1 cellular context compared by ENCODE assay signal in the genomic region with DNA sequence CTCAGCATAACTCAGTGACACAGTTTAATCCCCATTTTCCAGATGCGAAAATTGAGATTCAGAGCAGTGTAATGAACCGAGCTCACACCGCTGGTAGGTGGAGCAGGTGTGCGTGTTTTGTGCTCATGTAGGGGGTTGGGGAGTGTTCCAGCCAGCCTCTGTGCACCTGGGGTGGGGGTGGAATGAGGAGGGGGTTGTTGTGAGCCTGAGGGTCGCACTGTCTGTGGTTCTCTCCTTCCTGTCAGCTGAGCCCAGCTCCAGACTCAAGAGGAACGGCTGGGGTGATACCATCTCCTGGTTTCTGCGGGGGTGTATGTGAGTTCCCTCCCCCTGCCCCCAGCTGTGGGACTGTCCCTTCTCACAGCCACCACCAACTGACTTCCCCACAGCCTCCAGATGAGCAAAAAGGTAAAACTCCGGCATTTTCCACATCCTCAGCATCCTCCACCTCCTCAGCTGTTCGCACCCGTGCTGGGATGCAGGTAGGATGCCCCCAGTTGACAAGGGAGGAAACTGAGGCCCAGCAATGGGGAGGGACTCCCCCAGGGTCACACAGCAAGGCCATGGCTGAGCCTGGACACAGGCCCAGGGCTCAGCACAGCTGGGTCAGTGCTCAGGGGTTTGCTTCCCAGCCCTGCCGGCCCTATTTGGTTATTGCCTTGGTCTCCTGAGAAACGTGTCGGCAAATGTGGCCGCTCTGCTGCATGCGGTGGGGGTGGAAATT.
TF ChIP-seq lines count a peak whose summit lies in the region.

No MANE protein-coding gene starts in this region.

TF ChIP-seq in K562, 482 proteins besides CTCF, POLR2A, EP300 and RAD21 (continued from another document and continues in another):
- TF ChIP-seq CREB3 (tag; conservative IDR thresholded peaks at IDR 0.05; ENCODE audit: low read depth) (no peak), CREBBP (IDR thresholded peaks at IDR 0.05; ENCODE audit: low read depth, low read length) (no peak), SOX6 (IDR thresholded peaks at IDR 0.05) (0 out of 2 replicates have a peak, but pooled peaks have one; percentile 20), ZNF408 (CRISPR knock-in tag; IDR thresholded peaks at IDR 0.05; ENCODE audit: low read depth) (no peak), CREB1 (IDR thresholded peaks at IDR 0.05) (no peak), CREB1 (CRISPR knock-in tag; IDR thresholded peaks at IDR 0.05) (no peak), TEAD4 (IDR thresholded peaks at IDR 0.05; ENCODE audit: low read length) (0 out of 2 replicates have a peak, but pooled peaks have one; percentile 7), TEAD4 (CRISPR knock-in tag; IDR thresholded peaks at IDR 0.05; ENCODE audit: borderline replicate concordance) (no peak), ATF1 (CRISPR knock-in tag; IDR thresholded peaks at IDR 0.05) (no peak), ATF1 (tag; IDR thresholded peaks at IDR 0.05) (no peak), BRD9 (IDR thresholded peaks at IDR 0.05; ENCODE audit: low read depth, partially characterized antibody) (no peak), PHF8 (IDR thresholded peaks at IDR 0.05; ENCODE audit: borderline replicate concordance, low read length) (peak; percentile 32; the same call in 1 of the 2 replicates), SIX5 (IDR thresholded peaks at IDR 0.05; ENCODE audit: borderline replicate concordance in 1 of 2, insufficient read depth in 1 of 2, low read depth in 1 of 2, low read length in 2 of 2) (peak in 1 of 2 experiments; percentile 22; a peak in 1 of 4 replicates), E2F4 (CRISPR knock-in tag; IDR thresholded peaks at IDR 0.05; ENCODE audit: low read depth) (no peak), COPS2 (conservative IDR thresholded peaks at IDR 0.05) (no peak), BCOR (IDR thresholded peaks at IDR 0.05) (peak; percentile 94), NCOA4 (IDR thresholded peaks at IDR 0.05; ENCODE audit: partially characterized antibody) (no peak), PPARD (CRISPR knock-in tag; IDR thresholded peaks at IDR 0.05) (no peak), TCF7L2 (IDR thresholded peaks at IDR 0.05; ENCODE audit: low read depth, low read length) (peak; percentile 98), EP400 (IDR thresholded peaks at IDR 0.05) (no peak), NONO (IDR thresholded peaks at IDR 0.05; ENCODE audit: low read depth in 2 of 2, low read length in 1 of 2) (peak in 1 of 2 experiments; percentile 98; a peak in 2 of 4 replicates), RB1 (IDR thresholded peaks at IDR 0.05; ENCODE audit: low read depth) (0 out of 2 replicates have a peak, but pooled peaks have one; percentile 24), BCL6 (CRISPR knock-in tag; IDR thresholded peaks at IDR 0.05) (no peak), RBM39 (optimal IDR thresholded peaks at IDR 0.05; ENCODE audit: low read depth, low read length) (peak; percentile 90)
- TF ChIP-seq, protein P1, sequence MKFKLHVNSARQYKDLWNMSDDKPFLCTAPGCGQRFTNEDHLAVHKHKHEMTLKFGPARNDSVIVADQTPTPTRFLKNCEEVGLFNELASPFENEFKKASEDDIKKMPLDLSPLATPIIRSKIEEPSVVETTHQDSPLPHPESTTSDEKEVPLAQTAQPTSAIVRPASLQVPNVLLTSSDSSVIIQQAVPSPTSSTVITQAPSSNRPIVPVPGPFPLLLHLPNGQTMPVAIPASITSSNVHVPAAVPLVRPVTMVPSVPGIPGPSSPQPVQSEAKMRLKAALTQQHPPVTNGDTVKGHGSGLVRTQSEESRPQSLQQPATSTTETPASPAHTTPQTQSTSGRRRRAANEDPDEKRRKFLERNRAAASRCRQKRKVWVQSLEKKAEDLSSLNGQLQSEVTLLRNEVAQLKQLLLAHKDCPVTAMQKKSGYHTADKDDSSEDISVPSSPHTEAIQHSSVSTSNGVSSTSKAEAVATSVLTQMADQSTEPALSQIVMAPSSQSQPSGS (CRISPR knock-in tag; IDR thresholded peaks at IDR 0.05): no peak
- TF ChIP-seq, protein P2, sequence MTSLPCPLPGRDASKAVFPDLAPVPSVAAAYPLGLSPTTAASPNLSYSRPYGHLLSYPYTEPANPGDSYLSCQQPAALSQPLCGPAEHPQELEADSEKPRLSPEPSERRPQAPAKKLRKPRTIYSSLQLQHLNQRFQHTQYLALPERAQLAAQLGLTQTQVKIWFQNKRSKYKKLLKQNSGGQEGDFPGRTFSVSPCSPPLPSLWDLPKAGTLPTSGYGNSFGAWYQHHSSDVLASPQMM (CRISPR knock-in tag; IDR thresholded peaks at IDR 0.05): no peak
- TF ChIP-seq, protein P3, sequence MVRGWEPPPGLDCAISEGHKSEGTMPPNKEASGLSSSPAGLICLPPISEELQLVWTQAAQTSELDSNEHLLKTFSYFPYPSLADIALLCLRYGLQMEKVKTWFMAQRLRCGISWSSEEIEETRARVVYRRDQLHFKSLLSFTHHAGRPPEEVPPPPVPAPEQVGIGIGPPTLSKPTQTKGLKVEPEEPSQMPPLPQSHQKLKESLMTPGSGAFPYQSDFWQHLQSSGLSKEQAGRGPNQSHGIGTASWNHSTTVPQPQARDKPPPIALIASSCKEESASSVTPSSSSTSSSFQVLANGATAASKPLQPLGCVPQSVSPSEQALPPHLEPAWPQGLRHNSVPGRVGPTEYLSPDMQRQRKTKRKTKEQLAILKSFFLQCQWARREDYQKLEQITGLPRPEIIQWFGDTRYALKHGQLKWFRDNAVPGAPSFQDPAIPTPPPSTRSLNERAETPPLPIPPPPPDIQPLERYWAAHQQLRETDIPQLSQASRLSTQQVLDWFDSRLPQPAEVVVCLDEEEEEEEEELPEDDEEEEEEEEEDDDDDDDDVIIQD (CRISPR knock-in tag; IDR thresholded peaks at IDR 0.05): no peak
- TF ChIP-seq, protein P4, sequence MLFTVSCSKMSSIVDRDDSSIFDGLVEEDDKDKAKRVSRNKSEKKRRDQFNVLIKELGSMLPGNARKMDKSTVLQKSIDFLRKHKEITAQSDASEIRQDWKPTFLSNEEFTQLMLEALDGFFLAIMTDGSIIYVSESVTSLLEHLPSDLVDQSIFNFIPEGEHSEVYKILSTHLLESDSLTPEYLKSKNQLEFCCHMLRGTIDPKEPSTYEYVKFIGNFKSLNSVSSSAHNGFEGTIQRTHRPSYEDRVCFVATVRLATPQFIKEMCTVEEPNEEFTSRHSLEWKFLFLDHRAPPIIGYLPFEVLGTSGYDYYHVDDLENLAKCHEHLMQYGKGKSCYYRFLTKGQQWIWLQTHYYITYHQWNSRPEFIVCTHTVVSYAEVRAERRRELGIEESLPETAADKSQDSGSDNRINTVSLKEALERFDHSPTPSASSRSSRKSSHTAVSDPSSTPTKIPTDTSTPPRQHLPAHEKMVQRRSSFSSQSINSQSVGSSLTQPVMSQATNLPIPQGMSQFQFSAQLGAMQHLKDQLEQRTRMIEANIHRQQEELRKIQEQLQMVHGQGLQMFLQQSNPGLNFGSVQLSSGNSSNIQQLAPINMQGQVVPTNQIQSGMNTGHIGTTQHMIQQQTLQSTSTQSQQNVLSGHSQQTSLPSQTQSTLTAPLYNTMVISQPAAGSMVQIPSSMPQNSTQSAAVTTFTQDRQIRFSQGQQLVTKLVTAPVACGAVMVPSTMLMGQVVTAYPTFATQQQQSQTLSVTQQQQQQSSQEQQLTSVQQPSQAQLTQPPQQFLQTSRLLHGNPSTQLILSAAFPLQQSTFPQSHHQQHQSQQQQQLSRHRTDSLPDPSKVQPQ (CRISPR knock-in tag; IDR thresholded peaks at IDR 0.05; ENCODE audit: borderline replicate concordance): no peak
- TF ChIP-seq, protein P5, sequence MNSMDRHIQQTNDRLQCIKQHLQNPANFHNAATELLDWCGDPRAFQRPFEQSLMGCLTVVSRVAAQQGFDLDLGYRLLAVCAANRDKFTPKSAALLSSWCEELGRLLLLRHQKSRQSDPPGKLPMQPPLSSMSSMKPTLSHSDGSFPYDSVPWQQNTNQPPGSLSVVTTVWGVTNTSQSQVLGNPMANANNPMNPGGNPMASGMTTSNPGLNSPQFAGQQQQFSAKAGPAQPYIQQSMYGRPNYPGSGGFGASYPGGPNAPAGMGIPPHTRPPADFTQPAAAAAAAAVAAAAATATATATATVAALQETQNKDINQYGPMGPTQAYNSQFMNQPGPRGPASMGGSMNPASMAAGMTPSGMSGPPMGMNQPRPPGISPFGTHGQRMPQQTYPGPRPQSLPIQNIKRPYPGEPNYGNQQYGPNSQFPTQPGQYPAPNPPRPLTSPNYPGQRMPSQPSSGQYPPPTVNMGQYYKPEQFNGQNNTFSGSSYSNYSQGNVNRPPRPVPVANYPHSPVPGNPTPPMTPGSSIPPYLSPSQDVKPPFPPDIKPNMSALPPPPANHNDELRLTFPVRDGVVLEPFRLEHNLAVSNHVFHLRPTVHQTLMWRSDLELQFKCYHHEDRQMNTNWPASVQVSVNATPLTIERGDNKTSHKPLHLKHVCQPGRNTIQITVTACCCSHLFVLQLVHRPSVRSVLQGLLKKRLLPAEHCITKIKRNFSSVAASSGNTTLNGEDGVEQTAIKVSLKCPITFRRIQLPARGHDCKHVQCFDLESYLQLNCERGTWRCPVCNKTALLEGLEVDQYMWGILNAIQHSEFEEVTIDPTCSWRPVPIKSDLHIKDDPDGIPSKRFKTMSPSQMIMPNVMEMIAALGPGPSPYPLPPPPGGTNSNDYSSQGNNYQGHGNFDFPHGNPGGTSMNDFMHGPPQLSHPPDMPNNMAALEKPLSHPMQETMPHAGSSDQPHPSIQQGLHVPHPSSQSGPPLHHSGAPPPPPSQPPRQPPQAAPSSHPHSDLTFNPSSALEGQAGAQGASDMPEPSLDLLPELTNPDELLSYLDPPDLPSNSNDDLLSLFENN (IDR thresholded peaks at IDR 0.05; ENCODE audit: low read depth in 2 of 2, low read length in 2 of 2): 0 out of 4 replicates have a peak, but pooled peaks of 1 of the 2 experiments have one; percentile 18
- TF ChIP-seq, protein P6, sequence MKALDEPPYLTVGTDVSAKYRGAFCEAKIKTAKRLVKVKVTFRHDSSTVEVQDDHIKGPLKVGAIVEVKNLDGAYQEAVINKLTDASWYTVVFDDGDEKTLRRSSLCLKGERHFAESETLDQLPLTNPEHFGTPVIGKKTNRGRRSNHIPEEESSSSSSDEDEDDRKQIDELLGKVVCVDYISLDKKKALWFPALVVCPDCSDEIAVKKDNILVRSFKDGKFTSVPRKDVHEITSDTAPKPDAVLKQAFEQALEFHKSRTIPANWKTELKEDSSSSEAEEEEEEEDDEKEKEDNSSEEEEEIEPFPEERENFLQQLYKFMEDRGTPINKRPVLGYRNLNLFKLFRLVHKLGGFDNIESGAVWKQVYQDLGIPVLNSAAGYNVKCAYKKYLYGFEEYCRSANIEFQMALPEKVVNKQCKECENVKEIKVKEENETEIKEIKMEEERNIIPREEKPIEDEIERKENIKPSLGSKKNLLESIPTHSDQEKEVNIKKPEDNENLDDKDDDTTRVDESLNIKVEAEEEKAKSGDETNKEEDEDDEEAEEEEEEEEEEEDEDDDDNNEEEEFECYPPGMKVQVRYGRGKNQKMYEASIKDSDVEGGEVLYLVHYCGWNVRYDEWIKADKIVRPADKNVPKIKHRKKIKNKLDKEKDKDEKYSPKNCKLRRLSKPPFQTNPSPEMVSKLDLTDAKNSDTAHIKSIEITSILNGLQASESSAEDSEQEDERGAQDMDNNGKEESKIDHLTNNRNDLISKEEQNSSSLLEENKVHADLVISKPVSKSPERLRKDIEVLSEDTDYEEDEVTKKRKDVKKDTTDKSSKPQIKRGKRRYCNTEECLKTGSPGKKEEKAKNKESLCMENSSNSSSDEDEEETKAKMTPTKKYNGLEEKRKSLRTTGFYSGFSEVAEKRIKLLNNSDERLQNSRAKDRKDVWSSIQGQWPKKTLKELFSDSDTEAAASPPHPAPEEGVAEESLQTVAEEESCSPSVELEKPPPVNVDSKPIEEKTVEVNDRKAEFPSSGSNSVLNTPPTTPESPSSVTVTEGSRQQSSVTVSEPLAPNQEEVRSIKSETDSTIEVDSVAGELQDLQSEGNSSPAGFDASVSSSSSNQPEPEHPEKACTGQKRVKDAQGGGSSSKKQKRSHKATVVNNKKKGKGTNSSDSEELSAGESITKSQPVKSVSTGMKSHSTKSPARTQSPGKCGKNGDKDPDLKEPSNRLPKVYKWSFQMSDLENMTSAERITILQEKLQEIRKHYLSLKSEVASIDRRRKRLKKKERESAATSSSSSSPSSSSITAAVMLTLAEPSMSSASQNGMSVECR (CRISPR knock-in tag; IDR thresholded peaks at IDR 0.05): 0 out of 2 replicates have a peak, but pooled peaks have one; percentile 33
- TF ChIP-seq, protein P7, sequence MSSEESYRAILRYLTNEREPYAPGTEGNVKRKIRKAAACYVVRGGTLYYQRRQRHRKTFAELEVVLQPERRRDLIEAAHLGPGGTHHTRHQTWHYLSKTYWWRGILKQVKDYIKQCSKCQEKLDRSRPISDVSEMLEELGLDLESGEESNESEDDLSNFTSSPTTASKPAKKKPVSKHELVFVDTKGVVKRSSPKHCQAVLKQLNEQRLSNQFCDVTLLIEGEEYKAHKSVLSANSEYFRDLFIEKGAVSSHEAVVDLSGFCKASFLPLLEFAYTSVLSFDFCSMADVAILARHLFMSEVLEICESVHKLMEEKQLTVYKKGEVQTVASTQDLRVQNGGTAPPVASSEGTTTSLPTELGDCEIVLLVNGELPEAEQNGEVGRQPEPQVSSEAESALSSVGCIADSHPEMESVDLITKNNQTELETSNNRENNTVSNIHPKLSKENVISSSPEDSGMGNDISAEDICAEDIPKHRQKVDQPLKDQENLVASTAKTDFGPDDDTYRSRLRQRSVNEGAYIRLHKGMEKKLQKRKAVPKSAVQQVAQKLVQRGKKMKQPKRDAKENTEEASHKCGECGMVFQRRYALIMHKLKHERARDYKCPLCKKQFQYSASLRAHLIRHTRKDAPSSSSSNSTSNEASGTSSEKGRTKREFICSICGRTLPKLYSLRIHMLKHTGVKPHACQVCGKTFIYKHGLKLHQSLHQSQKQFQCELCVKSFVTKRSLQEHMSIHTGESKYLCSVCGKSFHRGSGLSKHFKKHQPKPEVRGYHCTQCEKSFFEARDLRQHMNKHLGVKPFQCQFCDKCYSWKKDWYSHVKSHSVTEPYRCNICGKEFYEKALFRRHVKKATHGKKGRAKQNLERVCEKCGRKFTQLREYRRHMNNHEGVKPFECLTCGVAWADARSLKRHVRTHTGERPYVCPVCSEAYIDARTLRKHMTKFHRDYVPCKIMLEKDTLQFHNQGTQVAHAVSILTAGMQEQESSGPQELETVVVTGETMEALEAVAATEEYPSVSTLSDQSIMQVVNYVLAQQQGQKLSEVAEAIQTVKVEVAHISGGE (CRISPR knock-in tag; IDR thresholded peaks at IDR 0.05): no peak
